ENCODE assay signal across 11 cellular contexts in the genomic region with DNA sequence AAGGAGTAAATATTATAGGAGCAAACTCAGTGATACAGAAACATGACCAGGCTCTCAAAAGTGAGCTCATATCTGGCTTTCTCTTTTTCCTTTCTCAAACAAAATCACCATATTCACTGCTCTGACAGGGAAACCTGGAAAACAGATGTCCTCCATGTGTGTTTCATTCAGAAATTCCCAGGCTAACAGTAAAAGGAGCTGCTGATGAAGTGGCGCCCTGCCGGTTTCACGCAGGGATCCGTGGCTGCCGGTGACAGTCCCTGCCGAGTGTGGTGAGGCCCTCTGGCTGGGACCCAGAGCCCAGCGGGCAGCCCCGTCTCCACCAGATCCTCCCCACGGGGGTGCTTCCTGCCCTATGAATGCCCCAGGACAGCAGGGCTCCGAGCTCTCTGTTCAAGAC.
A peak's percentile ranks its signal among the peaks of the same experiment; 100 is the strongest.
DNase-seq lines count a peak whose midpoint lies in the region; ATAC-seq lines count a peak whose summit lies in the region.
"Had no signal": no experiment of that assay in that cellular context is flagged by ENCODE, and none has a peak within 500 bp of the region (broad histone marks: within the 10 kb centered on the region; RNA-seq: fewer than 3 reads in every experiment).

No MANE protein-coding gene starts in this region.

- intact Hi-C loops in sciatic nerve (cut with DNase I): no loop called here

- ATAC-seq in sciatic nerve (peak; percentile 75), HG02981 (IDR thresholded peaks at IDR 0.05; ENCODE audit: unreplicated experiment) (no peak), GM18868 (IDR thresholded peaks at IDR 0.05; ENCODE audit: unreplicated experiment) (no peak)
- ATAC-seq: natural killer cell had no signal

- DNase-seq in H4 (ENCODE audit: low spot score) (peak; percentile 49), NCI-H2171 treated with DMSO at 0.1 percent for 48 hours (lab: John Stamatoyannopoulos, UW) (peak; percentile 67), fibroblast of gingiva (ENCODE audit: low read depth) (peak; percentile 28), sciatic nerve (ENCODE audit: low spot score) (no peak), RKO (ENCODE audit: low spot score) (no peak)
- DNase-seq in stimulated activated CD4-positive, alpha-beta T cell treated with anti-CD3 and anti-CD28 coated beads, Interleukin-15, amount 100 ng/mL, for 24 hours: no peak
- DNase-seq: activated CD4-positive, alpha-beta T cell treated with anti-CD3 and anti-CD28 coated beads, Interleukin-2, amount 50 U/mL, for 4 hours; glutamatergic neuron; natural killer cell had no signal

Comparison
In these comparisons a context has a peak if more than half of its experiments do, and no peak if none do; other contexts are left out.
1. DNase-seq: peak in H4 (single experiment), NCI-H2171 treated with DMSO at 0.1 percent for 48 hours (single experiment) and fibroblast of gingiva (single experiment); none in sciatic nerve (single experiment), stimulated activated CD4-positive, alpha-beta T cell treated with anti-CD3 and anti-CD28 coated beads, Interleukin-15, amount 100 ng/mL, for 24 hours (single experiment) and RKO (single experiment).